In genomic region chr1:70659891-70660290, GRCh38 we compare ENCODE assay signal across 28 cellular contexts.
DNase-seq lines count a peak whose midpoint lies in the region; ATAC-seq, FAIRE-seq and TF ChIP-seq lines count a peak whose summit lies in the region.
"Had no signal": no experiment of that assay in that cellular context is flagged by ENCODE, and none has a peak within 500 bp of the region (broad histone marks: within the 10 kb centered on the region; RNA-seq: fewer than 3 reads in every experiment).

No MANE protein-coding gene starts in this region.

- H3K4me3 ChIP-seq in liver (ENCODE audit: low read depth in 1 of 3, low read length in 3 of 3): no peak overlapping the region
- H3K4me3 ChIP-seq in HepG2 (replicated peaks in 1 of 3; ENCODE audit: insufficient read depth in 1 of 3, low read depth in 2 of 3, low read length in 3 of 3): no peak overlapping the region
- H3K4me3 ChIP-seq: BLaER1, GM12878 had no signal

- H3K36me3 ChIP-seq in liver (ENCODE audit: control insufficient read depth in 4 of 4, insufficient read depth in 3 of 4, low read depth in 1 of 4, low read length in 3 of 4) (no peaks in the 10 kb centered on the region), HepG2 (replicated peaks in 1 of 2; ENCODE audit: control insufficient read depth in 1 of 2, insufficient read depth in 2 of 2, low read length in 2 of 2) (no peaks in the 10 kb centered on the region)
- H3K36me3 ChIP-seq: BE2C, BLaER1 had no signal

- in situ Hi-C loops in HepG2 (cut with HindIII; ENCODE audit: extremely low pct_ligation_motif_present, low pct_unique_long_range_greater_than_20kb): no loop called here

- no peak overlapping the region for H3K27ac Mint-ChIP-seq in activated CD8-positive, alpha-beta memory T cell treated with anti-CD3 and anti-CD28 coated beads, Interleukin-2, amount 10 ng/mL, durations not matched to agents 7 days and 5 days
- H3K27ac Mint-ChIP-seq: CD14-positive monocyte; CD4-positive, alpha-beta memory T cell; CD4-positive, CD25-positive, alpha-beta regulatory T cell; CD8-positive, alpha-beta memory T cell had no signal

- POLR2A ChIA-PET in HepG2 (lab: Yijun Ruan, JAX): no interaction called here

- no peak overlapping the region for H3K4me2 ChIP-seq in HepG2 (ENCODE audit: low read depth, low read length)
- H3K4me2 ChIP-seq: BLaER1 had no signal

- DNase-seq in HepG2 (ENCODE audit: low spot score) (no peak), DMS53 treated with DMSO at 0.1 percent for 48 hours (lab: John Stamatoyannopoulos, UW; ENCODE audit: unreplicated experiment) (peak; percentile 73), left lobe of liver (ENCODE audit: low spot score) (no peak)
- no peak for DNase-seq in activated CD8-positive, alpha-beta memory T cell treated with anti-CD3 and anti-CD28 coated beads, Interleukin-2, amount 10 ng/mL, durations not matched to agents 7 days and 5 days
- DNase-seq: 8988T; ACHN; BE2C; C1 segment of cervical spinal cord; CD4-positive, alpha-beta memory T cell; CD4-positive, CD25-positive, alpha-beta regulatory T cell; CD8-positive, alpha-beta memory T cell; COR-L47; DMS 273 treated with DMSO at 0.1 percent for 48 hours; DMS153; DMS79; DND-41; EL; GDM1 had no signal

- H3K4me3 Mint-ChIP-seq in activated CD8-positive, alpha-beta memory T cell treated with anti-CD3 and anti-CD28 coated beads, Interleukin-2, amount 10 ng/mL, durations not matched to agents 7 days and 5 days: no peak overlapping the region
- H3K4me3 Mint-ChIP-seq: CD14-positive monocyte; CD4-positive, alpha-beta memory T cell; CD4-positive, CD25-positive, alpha-beta regulatory T cell; CD8-positive, alpha-beta memory T cell had no signal

- H4K20me1 ChIP-seq in HepG2 (ENCODE audit: insufficient read depth, low read length): no peaks in the 10 kb centered on the region
- H4K20me1 ChIP-seq: BLaER1 had no signal

- CTCF ChIA-PET in HepG2 (lab: Yijun Ruan, JAX; ENCODE audit: low intra/inter-chr PET ratio, low total read pairs): no interaction called here
- CTCF ChIA-PET in activated CD8-positive, alpha-beta memory T cell treated with anti-CD3 and anti-CD28 coated beads, Interleukin-2, amount 10 ng/mL, durations not matched to agents 7 days and 5 days (lab: Charles Lee): no interaction called here

- no peaks in the 10 kb centered on the region for H3K4me1 Mint-ChIP-seq in activated CD8-positive, alpha-beta memory T cell treated with anti-CD3 and anti-CD28 coated beads, Interleukin-2, amount 10 ng/mL, durations not matched to agents 7 days and 5 days
- H3K4me1 Mint-ChIP-seq: CD14-positive monocyte; CD4-positive, alpha-beta memory T cell; CD4-positive, CD25-positive, alpha-beta regulatory T cell; CD8-positive, alpha-beta memory T cell had no signal

- TF ChIP-seq EP300 in HepG2 (IDR thresholded peaks at IDR 0.05; ENCODE audit: low read depth in 2 of 2, low read length in 2 of 2) (no peak), HepG2 (CRISPR knock-in tag; IDR thresholded peaks at IDR 0.05; ENCODE audit: borderline replicate concordance) (no peak)

- H3K9me3 ChIP-seq in liver (ENCODE audit: control insufficient read depth in 4 of 4, low read length in 3 of 4) (no peaks in the 10 kb centered on the region), HepG2 (ENCODE audit: low read length) (no peaks in the 10 kb centered on the region)
- H3K9me3 ChIP-seq: BE2C, BLaER1 had no signal

- H3K9me3 Mint-ChIP-seq in activated CD8-positive, alpha-beta memory T cell treated with anti-CD3 and anti-CD28 coated beads, Interleukin-2, amount 10 ng/mL, durations not matched to agents 7 days and 5 days (ENCODE audit: low read depth): no peaks in the 10 kb centered on the region
- H3K9me3 Mint-ChIP-seq: CD8-positive, alpha-beta memory T cell had no signal

- no peaks in the 10 kb centered on the region for H3K36me3 Mint-ChIP-seq in activated CD8-positive, alpha-beta memory T cell treated with anti-CD3 and anti-CD28 coated beads, Interleukin-2, amount 10 ng/mL, durations not matched to agents 7 days and 5 days
- H3K36me3 Mint-ChIP-seq: CD14-positive monocyte; CD4-positive, alpha-beta memory T cell; CD4-positive, CD25-positive, alpha-beta regulatory T cell; CD8-positive, alpha-beta memory T cell had no signal

- H3K27me3 ChIP-seq in liver (ENCODE audit: control insufficient read depth in 4 of 4, insufficient read depth in 4 of 4, low read length in 3 of 4): no peaks in the 10 kb centered on the region
- H3K27me3 ChIP-seq in HepG2 (ENCODE audit: control insufficient read depth in 1 of 2, insufficient read depth in 2 of 2, low read length in 2 of 2): no peaks in the 10 kb centered on the region
- H3K27me3 ChIP-seq: BE2C, BLaER1 had no signal

- no peak for TF ChIP-seq POLR2A in HepG2 (IDR thresholded peaks at IDR 0.05; ENCODE audit: insufficient read depth in 1 of 2, low read depth in 2 of 2, low read length in 2 of 2)

- intact Hi-C loops in HepG2 (cut with micrococcal nuclease; ENCODE audit: unreplicated experiment): no loop called here

- H3K79me2 ChIP-seq in HepG2 (ENCODE audit: insufficient read depth, low read length): no peaks in the 10 kb centered on the region

- FAIRE-seq in HepG2 (lab: Jason Lieb, UNC): no peak
- FAIRE-seq: A204.1, GM12878, GM12892, GM18507, GM19239 had no signal

- H2AFZ ChIP-seq in HepG2 (ENCODE audit: low read length): no peak overlapping the region

- TF ChIP-seq RAD21 in liver (IDR thresholded peaks at IDR 0.05): no peak
- no peak for TF ChIP-seq RAD21 in HepG2 (CRISPR knock-in tag; IDR thresholded peaks at IDR 0.05)

- no peaks in the 10 kb centered on the region for H3K27me3 Mint-ChIP-seq in activated CD8-positive, alpha-beta memory T cell treated with anti-CD3 and anti-CD28 coated beads, Interleukin-2, amount 10 ng/mL, durations not matched to agents 7 days and 5 days
- H3K27me3 Mint-ChIP-seq: CD4-positive, alpha-beta memory T cell; CD4-positive, CD25-positive, alpha-beta regulatory T cell; CD8-positive, alpha-beta memory T cell had no signal

- H3K27ac ChIP-seq in liver (ENCODE audit: low read depth in 1 of 2, low read length in 2 of 2): no peak overlapping the region
- H3K27ac ChIP-seq in HepG2 (ENCODE audit: extremely low read length, insufficient read depth, low read length): no peak overlapping the region
- H3K27ac ChIP-seq: BLaER1 had no signal

- BruUV-seq in HepG2 (replicated peaks; lab: Mats Ljungman, UMichigan): no TSS peak

- ATAC-seq in HepG2 (no peak), left lobe of liver (peak; percentile 49), SK-N-SH treated with all-trans-retinoic acid at 6 μM for 48 hours (no peak), GM19023 (IDR thresholded peaks at IDR 0.05; ENCODE audit: unreplicated experiment) (no peak)
- no peak for ATAC-seq in activated CD8-positive, alpha-beta memory T cell treated with anti-CD3 and anti-CD28 coated beads, Interleukin-2, amount 10 ng/mL, durations not matched to agents 7 days and 5 days
- ATAC-seq: GM12878 had no signal

- H3K4me1 ChIP-seq in liver (ENCODE audit: control insufficient read depth in 4 of 4, insufficient read depth in 4 of 4, low read length in 3 of 4): no peaks in the 10 kb centered on the region
- H3K4me1 ChIP-seq in HepG2 (ENCODE audit: insufficient read depth, low read length): no peaks in the 10 kb centered on the region
- H3K4me1 ChIP-seq: BE2C, BLaER1 had no signal

- 43% methylated on average over 2 of the region's 2 CpGs for WGBS in liver
- WGBS in HepG2 (ENCODE audit: low lambda C conversion rate): 0% methylated on average over 2 of the region's 2 CpGs

- TF ChIP-seq CTCF in liver (IDR thresholded peaks at IDR 0.05; ENCODE audit: low read depth, low read length, missing input control) (no peak), HepG2 (CRISPR knock-in tag; IDR thresholded peaks at IDR 0.05) (no peak)

- H3K9ac ChIP-seq in liver (ENCODE audit: low read depth in 1 of 2, low read length in 2 of 2) (no peak overlapping the region), HepG2 (ENCODE audit: insufficient read depth, low read depth, low read length) (no peak overlapping the region)
- H3K9ac ChIP-seq: BLaER1 had no signal

TF ChIP-seq in liver, 16 proteins besides CTCF, POLR2A, EP300 and RAD21 (continues in another document):
- TF ChIP-seq RXRA (IDR thresholded peaks at IDR 0.05) (no peak), SP1 (IDR thresholded peaks at IDR 0.05) (no peak)

TF ChIP-seq in HepG2, 621 proteins besides CTCF, POLR2A, EP300 and RAD21 (continues in another document):
- no peak for TF ChIP-seq PATZ1 (CRISPR knock-in tag; IDR thresholded peaks at IDR 0.05)

TF ChIP-seq in SK-N-SH treated with all-trans-retinoic acid at 6 μM for 48 hours, 23 proteins besides CTCF, POLR2A, EP300 and RAD21:
- TF ChIP-seq ZNF565 (CRISPR knock-in tag; conservative IDR thresholded peaks at IDR 0.05; ENCODE audit: low read depth) (no peak), OSR1 (CRISPR knock-in tag; IDR thresholded peaks at IDR 0.05) (no peak), PATZ1 (CRISPR knock-in tag; IDR thresholded peaks at IDR 0.05; ENCODE audit: borderline replicate concordance) (no peak), ZNF70 (CRISPR knock-in tag; IDR thresholded peaks at IDR 0.05) (no peak)
